ENCODE assay signal across 14 cellular contexts in the genomic region with DNA sequence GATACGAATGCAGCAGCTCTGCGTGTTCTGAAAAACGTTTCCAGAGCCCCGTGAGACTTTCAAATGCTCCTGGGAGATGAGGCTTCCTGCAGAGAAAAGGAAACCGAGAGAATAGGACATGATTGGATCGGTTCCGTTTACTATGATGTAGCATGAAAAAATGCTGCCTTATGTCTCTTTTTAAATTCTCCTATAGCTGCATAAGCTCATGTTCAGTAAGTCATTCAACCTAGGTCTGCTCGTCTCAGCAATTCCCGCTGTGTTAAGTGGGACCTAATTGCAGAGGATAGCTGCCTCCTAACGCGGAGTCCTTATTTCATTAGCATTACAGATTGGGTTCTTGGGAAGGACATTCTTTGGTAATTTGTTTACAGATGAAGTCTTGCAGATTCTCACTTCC.
DNase-seq lines count a peak whose midpoint lies in the region; ATAC-seq and TF ChIP-seq lines count a peak whose summit lies in the region.
"Had no signal": no experiment of that assay in that cellular context is flagged by ENCODE, and none has a peak within 500 bp of the region (broad histone marks: within the 10 kb centered on the region; RNA-seq: fewer than 3 reads in every experiment).

No MANE protein-coding gene starts in this region.

- H3K4me1 Mint-ChIP-seq in natural killer cell, result peaks cover 20 to 22% of the 10 kb centered on the region in 2 donors
- H3K4me1 Mint-ChIP-seq in natural killer cell treated with Interleukin-12 subunit alpha and Interleukin-12 subunit beta and Interleukin-15 and Interleukin-18, amount 100 ng/mL, for 72 hours (ENCODE audit: low read depth in 2 of 2), result peaks cover 11 to 16% of the 10 kb centered on the region in 2 donors
- peaks cover 9% of the 10 kb centered on the region for H3K4me1 Mint-ChIP-seq in memory B cell

- H3K27ac Mint-ChIP-seq in natural killer cell, result peak overlapping the region in 1 of 2 donors; percentile 29
- no peak overlapping the region for H3K27ac Mint-ChIP-seq in natural killer cell treated with Interleukin-12 subunit alpha and Interleukin-12 subunit beta and Interleukin-15 and Interleukin-18, amount 100 ng/mL, for 72 hours
- H3K27ac Mint-ChIP-seq in memory B cell, result peak overlapping the region; percentile 14
- H3K27ac Mint-ChIP-seq: activated CD4-positive, alpha-beta memory T cell treated with anti-CD3 and anti-CD28 coated beads, Interleukin-2, amount 10 ng/mL, durations not matched to agents 7 days and 5 days; HFFc6 had no signal

- H3K27me3 ChIP-seq in brain microvascular endothelial cell (replicated peaks) (no peaks in the 10 kb centered on the region), colonic mucosa (no peaks in the 10 kb centered on the region)
- H3K27me3 ChIP-seq: cardiac muscle cell had no signal

- no peaks in the 10 kb centered on the region for H3K9me3 ChIP-seq in colonic mucosa

- TF ChIP-seq CTCF in natural killer cell (IDR thresholded peaks at IDR 0.05) (no peak), brain microvascular endothelial cell (IDR thresholded peaks at IDR 0.05; ENCODE audit: low read depth, low read length, missing control alignments) (no peak), colonic mucosa (IDR thresholded peaks at IDR 0.05) (no peak)

- H3K36me3 ChIP-seq in brain microvascular endothelial cell (replicated peaks) (no peaks in the 10 kb centered on the region), colonic mucosa (no peaks in the 10 kb centered on the region)
- H3K36me3 ChIP-seq: cardiac muscle cell had no signal

- no peak for ATAC-seq in natural killer cell
- ATAC-seq in natural killer cell treated with Interleukin-12 subunit alpha and Interleukin-12 subunit beta and Interleukin-15 and Interleukin-18, amount 100 ng/mL, for 72 hours, result no peak
- ATAC-seq in memory B cell (ENCODE audit: low read depth), result no peak
- no peak for ATAC-seq in HG02763 (IDR thresholded peaks at IDR 0.05; ENCODE audit: unreplicated experiment)

- peaks cover 2% of the 10 kb centered on the region for H3K4me1 ChIP-seq in colonic mucosa

- in situ Hi-C loops in brain microvascular endothelial cell (cut with HindIII; ENCODE audit: low pct_ligation_motif_present, low sequenced_read_pairs), result no loop called here

- H3K27ac ChIP-seq in brain microvascular endothelial cell (peak overlapping the region; percentile 77), colonic mucosa (no peak overlapping the region)
- H3K27ac ChIP-seq: cardiac muscle cell had no signal

- H3K4me3 Mint-ChIP-seq in natural killer cell (peak overlapping the region; percentile 13), memory B cell (no peak overlapping the region)
- no peak overlapping the region for H3K4me3 Mint-ChIP-seq in natural killer cell treated with Interleukin-12 subunit alpha and Interleukin-12 subunit beta and Interleukin-15 and Interleukin-18, amount 100 ng/mL, for 72 hours
- H3K4me3 Mint-ChIP-seq: activated CD4-positive, alpha-beta memory T cell treated with anti-CD3 and anti-CD28 coated beads, Interleukin-2, amount 10 ng/mL, durations not matched to agents 7 days and 5 days; HFFc6 had no signal

- H3K9me3 Mint-ChIP-seq in natural killer cell (no peaks in the 10 kb centered on the region), memory B cell (no peaks in the 10 kb centered on the region)
- no peaks in the 10 kb centered on the region for H3K9me3 Mint-ChIP-seq in natural killer cell treated with Interleukin-12 subunit alpha and Interleukin-12 subunit beta and Interleukin-15 and Interleukin-18, amount 100 ng/mL, for 72 hours
- H3K9me3 Mint-ChIP-seq: activated CD4-positive, alpha-beta memory T cell treated with anti-CD3 and anti-CD28 coated beads, Interleukin-2, amount 10 ng/mL, durations not matched to agents 7 days and 5 days; HFFc6 had no signal

- H3K36me3 Mint-ChIP-seq in natural killer cell (no peaks in the 10 kb centered on the region), memory B cell (peaks cover 11% of the 10 kb centered on the region)
- H3K36me3 Mint-ChIP-seq in natural killer cell treated with Interleukin-12 subunit alpha and Interleukin-12 subunit beta and Interleukin-15 and Interleukin-18, amount 100 ng/mL, for 72 hours, result no peaks in the 10 kb centered on the region

- no peaks in the 10 kb centered on the region for H3K27me3 Mint-ChIP-seq in natural killer cell (ENCODE audit: low read depth in 2 of 2)
- no peaks in the 10 kb centered on the region for H3K27me3 Mint-ChIP-seq in natural killer cell treated with Interleukin-12 subunit alpha and Interleukin-12 subunit beta and Interleukin-15 and Interleukin-18, amount 100 ng/mL, for 72 hours
- H3K27me3 Mint-ChIP-seq in memory B cell, result no peaks in the 10 kb centered on the region
- H3K27me3 Mint-ChIP-seq: activated CD4-positive, alpha-beta memory T cell treated with anti-CD3 and anti-CD28 coated beads, Interleukin-2, amount 10 ng/mL, durations not matched to agents 7 days and 5 days had no signal

- DNase-seq in natural killer cell, result no peak
- DNase-seq in natural killer cell treated with Interleukin-12 subunit alpha and Interleukin-12 subunit beta and Interleukin-15 and Interleukin-18, amount 100 ng/mL, for 72 hours (ENCODE audit: low spot score), result no peak
- DNase-seq in brain microvascular endothelial cell, result peak; percentile 46
- DNase-seq in memory B cell (ENCODE audit: low spot score in 2 of 2), result no peak
- no peak for DNase-seq in SIG-M5 treated with dmso at 0.1 percent for 504 hours (lab: John Stamatoyannopoulos, UW; ENCODE audit: unreplicated experiment)
- no peak for DNase-seq in colonic mucosa
- DNase-seq in NOMO-1 treated with dmso at 0.1 percent for 144 hours (lab: John Stamatoyannopoulos, UW; ENCODE audit: unreplicated experiment), result no peak
- DNase-seq: activated CD4-positive, alpha-beta memory T cell treated with anti-CD3 and anti-CD28 coated beads, Interleukin-2, amount 10 ng/mL, durations not matched to agents 7 days and 5 days; activated effector memory CD4-positive, alpha-beta T cell treated with anti-CD3 and anti-CD28 coated beads, Interleukin-2, amount 50 U/mL, for 16 hours; HFFc6; NCI-H1092 had no signal

- intact Hi-C loops in natural killer cell (cut with micrococcal nuclease) (no loop called here), colonic mucosa (cut with DNase I) (no loop called here)

- H3K9ac ChIP-seq in colonic mucosa (ENCODE audit: low read depth in 2 of 2, low read length in 2 of 2), result peak overlapping the region in 1 of 2 donors; percentile 21

- H3K4me3 ChIP-seq in brain microvascular endothelial cell (ENCODE audit: low read depth, low read length) (no peak overlapping the region), colonic mucosa (no peak overlapping the region)
- H3K4me3 ChIP-seq: cardiac muscle cell, lung had no signal
